ENCODE assay signal across 24 cellular contexts in the genomic region with DNA sequence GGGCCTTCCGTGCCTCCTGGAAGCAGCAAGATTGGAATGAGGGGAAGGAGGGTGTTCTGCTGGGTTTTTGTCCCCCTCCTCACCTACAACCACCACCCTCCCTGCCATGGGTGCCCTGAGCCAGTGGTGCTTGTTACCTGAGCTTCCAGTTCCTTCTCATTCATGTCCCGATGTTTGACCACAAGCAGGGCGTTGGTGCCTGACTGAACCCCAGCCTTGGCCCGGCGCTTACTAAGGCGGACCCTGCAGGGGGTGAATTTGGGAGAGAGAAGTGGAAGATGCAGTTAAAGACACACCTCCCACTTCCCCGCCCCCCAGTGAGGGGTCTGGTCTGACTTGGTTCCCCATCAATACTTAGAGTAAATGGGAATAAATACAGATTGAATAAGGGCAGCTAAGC. TPM values are rescaled to one million over a fixed set of nuclear protein-coding genes. Genes with fewer than 3 reads are reported as not detected.
DNase-seq lines count a peak whose midpoint lies in the region; ATAC-seq and TF ChIP-seq lines count a peak whose summit lies in the region.
"Had no signal": no experiment of that assay in that cellular context is flagged by ENCODE, and none has a peak within 500 bp of the region (broad histone marks: within the 10 kb centered on the region; RNA-seq: fewer than 3 reads in every experiment).

No MANE protein-coding gene starts in this region.

- no peaks in the 10 kb centered on the region for H3K9me3 Mint-ChIP-seq in activated naive CD4-positive, alpha-beta T cell treated with anti-CD3 and anti-CD28 coated beads, Interleukin-2, amount 50 U/mL, for 24 hours
- no peaks in the 10 kb centered on the region for H3K9me3 Mint-ChIP-seq in central memory CD8-positive, alpha-beta T cell
- H3K9me3 Mint-ChIP-seq in effector memory CD8-positive, alpha-beta T cell = no peaks in the 10 kb centered on the region
- H3K9me3 Mint-ChIP-seq: activated naive CD8-positive, alpha-beta T cell treated with anti-CD3 and anti-CD28 coated beads for 36 hours; naive thymus-derived CD4-positive, alpha-beta T cell; T-helper 1 cell treated with Interleukin-12 subunit alpha and Interleukin-12 subunit beta and Interleukin-4 antibody, amounts not matched to agents 30 μg/mL and 1 μg/mL, for 36 hours had no signal

- peaks cover 22% of the 10 kb centered on the region for H3K79me2 ChIP-seq in MM.1S (ENCODE audit: low read length)

- intact Hi-C loops in lower lobe of right lung (cut with DNase I) = no loop called here

- H3K4me3 ChIP-seq in H7 (ENCODE audit: insufficient read depth, low read depth, low read length) (no peak overlapping the region), neutrophil (ENCODE audit: low read depth in 1 of 2, low read length in 1 of 2) (no peak overlapping the region), lower lobe of right lung (no peak overlapping the region), MM.1S (ENCODE audit: low read length) (no peak overlapping the region)
- H3K4me3 ChIP-seq: dorsolateral prefrontal cortex, gastrocnemius medialis, pancreas, SK-N-MC, skin epidermis, upper lobe of left lung had no signal

- H3K9me3 ChIP-seq in neutrophil = no peaks in the 10 kb centered on the region
- no peaks in the 10 kb centered on the region for H3K9me3 ChIP-seq in lower lobe of right lung
- H3K9me3 ChIP-seq in MM.1S (replicated peaks; ENCODE audit: insufficient read depth, low read length) = no peaks in the 10 kb centered on the region
- H3K9me3 ChIP-seq: gastrocnemius medialis, pancreas, upper lobe of left lung had no signal

- no peaks in the 10 kb centered on the region for H4K20me1 ChIP-seq in MM.1S (ENCODE audit: insufficient read depth, low read length)

- no peaks in the 10 kb centered on the region for H3K27me3 ChIP-seq in H7 (ENCODE audit: control insufficient read depth, insufficient read depth, low read length)
- no peaks in the 10 kb centered on the region for H3K27me3 ChIP-seq in neutrophil
- H3K27me3 ChIP-seq in lower lobe of right lung (ENCODE audit: low read depth) = no peaks in the 10 kb centered on the region
- no peaks in the 10 kb centered on the region for H3K27me3 ChIP-seq in MM.1S (replicated peaks; ENCODE audit: insufficient read depth, low read length)
- H3K27me3 ChIP-seq: dorsolateral prefrontal cortex, gastrocnemius medialis, pancreas, upper lobe of left lung had no signal

- no peak for TF ChIP-seq CTCF in neutrophil (IDR thresholded peaks at IDR 0.05)
- TF ChIP-seq CTCF in lower lobe of right lung (IDR thresholded peaks at IDR 0.05) = no peak
- TF ChIP-seq CTCF in MM.1S (IDR thresholded peaks at IDR 0.05; ENCODE audit: low read length) = no peak

- H3F3A ChIP-seq in MM.1S (ENCODE audit: insufficient read depth, low read length) = peaks cover 3% of the 10 kb centered on the region; the same call in 1 of the 2 replicates

- no peaks in the 10 kb centered on the region for H3K27me3 Mint-ChIP-seq in activated naive CD4-positive, alpha-beta T cell treated with anti-CD3 and anti-CD28 coated beads, Interleukin-2, amount 50 U/mL, for 24 hours
- H3K27me3 Mint-ChIP-seq in central memory CD8-positive, alpha-beta T cell = no peaks in the 10 kb centered on the region
- no peaks in the 10 kb centered on the region for H3K27me3 Mint-ChIP-seq in effector memory CD8-positive, alpha-beta T cell
- H3K27me3 Mint-ChIP-seq: activated naive CD8-positive, alpha-beta T cell treated with anti-CD3 and anti-CD28 coated beads for 36 hours; naive thymus-derived CD4-positive, alpha-beta T cell had no signal

- no peak for DNase-seq in activated naive CD4-positive, alpha-beta T cell treated with anti-CD3 and anti-CD28 coated beads, Interleukin-2, amount 50 U/mL, for 16 hours
- peak; percentile 36 for DNase-seq in H7
- no peak for DNase-seq in central memory CD8-positive, alpha-beta T cell (ENCODE audit: low spot score in 2 of 2)
- no peak for DNase-seq in effector memory CD8-positive, alpha-beta T cell
- DNase-seq in lower lobe of right lung = no peak
- no peak for DNase-seq in MM.1S
- DNase-seq: activated CD4-positive, alpha-beta T cell treated with anti-CD3 and anti-CD28 coated beads for 4 hours; activated naive CD8-positive, alpha-beta T cell treated with anti-CD3 and anti-CD28 coated beads for 36 hours; DMS79 treated with DMSO at 0.1 percent for 48 hours; gastrocnemius medialis; GF-D8; naive thymus-derived CD4-positive, alpha-beta T cell; NCI-H1436 treated with DMSO at 0.1 percent for 48 hours; NCI-H774; retina had no signal

- no peak overlapping the region for H3K9ac ChIP-seq in MM.1S (ENCODE audit: low read length)
- H3K9ac ChIP-seq: KMS-11 had no signal

- H3K9me2 ChIP-seq in MM.1S (replicated peaks; ENCODE audit: insufficient read depth, low read length) = no peaks in the 10 kb centered on the region

- no peak overlapping the region for H3K4me3 Mint-ChIP-seq in activated naive CD4-positive, alpha-beta T cell treated with anti-CD3 and anti-CD28 coated beads, Interleukin-2, amount 50 U/mL, for 24 hours
- H3K4me3 Mint-ChIP-seq in central memory CD8-positive, alpha-beta T cell = no peak overlapping the region
- no peak overlapping the region for H3K4me3 Mint-ChIP-seq in effector memory CD8-positive, alpha-beta T cell
- H3K4me3 Mint-ChIP-seq: activated naive CD8-positive, alpha-beta T cell treated with anti-CD3 and anti-CD28 coated beads for 36 hours; naive thymus-derived CD4-positive, alpha-beta T cell; T-helper 1 cell treated with Interleukin-12 subunit alpha and Interleukin-12 subunit beta and Interleukin-4 antibody, amounts not matched to agents 30 μg/mL and 1 μg/mL, for 36 hours had no signal

- H3K27ac ChIP-seq in neutrophil (peak overlapping the region; percentile 44), lower lobe of right lung (no peak overlapping the region), MM.1S (ENCODE audit: low read length) (no peak overlapping the region)
- H3K27ac ChIP-seq: gastrocnemius medialis, KMS-11, pancreas, SK-N-MC, skin epidermis, upper lobe of left lung had no signal

- no peak for ATAC-seq in central memory CD8-positive, alpha-beta T cell (replicated peaks; ENCODE audit: extremely low read depth, poor library complexity, severe bottlenecking)
- ATAC-seq in effector memory CD8-positive, alpha-beta T cell (replicated peaks) = no peak
- no peak for ATAC-seq in lower lobe of right lung
- ATAC-seq: gastrocnemius medialis; naive thymus-derived CD4-positive, alpha-beta T cell; pancreas had no signal

- no peak overlapping the region for H3K4me2 ChIP-seq in MM.1S (ENCODE audit: low read depth, low read length)
- H3K4me2 ChIP-seq: KMS-11 had no signal

- peaks cover 19% of the 10 kb centered on the region for H3K4me1 Mint-ChIP-seq in activated naive CD4-positive, alpha-beta T cell treated with anti-CD3 and anti-CD28 coated beads, Interleukin-2, amount 50 U/mL, for 24 hours
- H3K4me1 Mint-ChIP-seq in central memory CD8-positive, alpha-beta T cell = peaks cover 17% of the 10 kb centered on the region
- H3K4me1 Mint-ChIP-seq in effector memory CD8-positive, alpha-beta T cell (ENCODE audit: low read depth in 2 of 2) = peaks cover 13 to 26% of the 10 kb centered on the region in 2 donors

- H3K36me3 ChIP-seq in H7 (replicated peaks; ENCODE audit: control insufficient read depth, insufficient read depth, low read length) (peaks cover 29% of the 10 kb centered on the region), neutrophil (peaks cover 84% of the 10 kb centered on the region), lower lobe of right lung (peaks cover 82% of the 10 kb centered on the region), MM.1S (replicated peaks; ENCODE audit: insufficient read depth, low read length) (no peaks in the 10 kb centered on the region)

- peak overlapping the region; percentile 12 for H3K27ac Mint-ChIP-seq in activated naive CD4-positive, alpha-beta T cell treated with anti-CD3 and anti-CD28 coated beads, Interleukin-2, amount 50 U/mL, for 24 hours
- H3K27ac Mint-ChIP-seq in central memory CD8-positive, alpha-beta T cell (ENCODE audit: low read depth) = peak overlapping the region; percentile 90
- peak overlapping the region in 1 of 2 donors; percentile 90 for H3K27ac Mint-ChIP-seq in effector memory CD8-positive, alpha-beta T cell
- H3K27ac Mint-ChIP-seq: activated naive CD8-positive, alpha-beta T cell treated with anti-CD3 and anti-CD28 coated beads for 36 hours; T-helper 1 cell treated with Interleukin-12 subunit alpha and Interleukin-12 subunit beta and Interleukin-4 antibody, amounts not matched to agents 30 μg/mL and 1 μg/mL, for 36 hours had no signal

- peaks cover 13 to 15% of the 10 kb centered on the region in 2 experiments for H3K4me1 ChIP-seq in neutrophil (ENCODE audit: control insufficient read depth in 1 of 2, insufficient read depth in 1 of 2, low read depth in 1 of 2, low read length in 1 of 2)
- peaks cover 17% of the 10 kb centered on the region for H3K4me1 ChIP-seq in lower lobe of right lung
- peaks cover 7% of the 10 kb centered on the region for H3K4me1 ChIP-seq in MM.1S (ENCODE audit: low read length)
- H3K4me1 ChIP-seq: pancreas had no signal

- H3K36me3 Mint-ChIP-seq in activated naive CD4-positive, alpha-beta T cell treated with anti-CD3 and anti-CD28 coated beads, Interleukin-2, amount 50 U/mL, for 24 hours = peaks cover 9% of the 10 kb centered on the region
- H3K36me3 Mint-ChIP-seq in central memory CD8-positive, alpha-beta T cell (ENCODE audit: insufficient read depth) = peaks cover 44% of the 10 kb centered on the region
- peaks cover 84% of the 10 kb centered on the region for H3K36me3 Mint-ChIP-seq in effector memory CD8-positive, alpha-beta T cell (ENCODE audit: insufficient read depth)

- H2AFZ ChIP-seq in MM.1S (ENCODE audit: low read length) = no peak overlapping the region

RNA-seq across cellular contexts. Expression of a gene that starts 4.3 kb away (rescaled TPM):
- 20.7 and 21.6 TPM in 2 replicates for total RNA-seq in H7 (2014; rRNA removed; shearing (Covaris generic))
- 33.7 TPM for total RNA-seq in lower lobe of right lung

RNA-seq across cellular contexts. Expression of a gene that starts 4.6 kb away (rescaled TPM):
- 38.2 and 41.6 TPM in 2 replicates for total RNA-seq in H7 (2014; rRNA removed; shearing (Covaris generic))
- 33.1 TPM for total RNA-seq in lower lobe of right lung

RNA-seq across cellular contexts. Expression of a gene that starts 20.1 kb away (rescaled TPM):
- 2.2 and 6.4 TPM in 2 replicates for total RNA-seq in H7 (2014; rRNA removed; shearing (Covaris generic))
- 208 TPM for total RNA-seq in lower lobe of right lung

RNA-seq across cellular contexts. Expression of a gene that starts 25.9 kb away (rescaled TPM):
- 34.2 and 90.9 TPM in 2 replicates for total RNA-seq in H7 (2014; rRNA removed; shearing (Covaris generic))
- 24.7 TPM for total RNA-seq in lower lobe of right lung

RNA-seq across cellular contexts. Expression of a gene that starts 44.3 kb away (rescaled TPM):
- total RNA-seq in H7 (2014; rRNA removed; shearing (Covaris generic)) = 113 and 122 TPM in 2 replicates
- 74.4 TPM for total RNA-seq in lower lobe of right lung

Comparison
In these comparisons a context has a peak if more than half of its experiments do, and no peak if none do; other contexts are left out.
1. RNA of a gene that starts 20.1 kb away (total RNA-seq): 208 TPM in lower lobe of right lung (single experiment); 2.2 to 6.4 TPM in H7; every median in the first group is over 10 times any median in the second.